Comparison of ENCODE assay signal across 15 cellular contexts in the genomic region with DNA sequence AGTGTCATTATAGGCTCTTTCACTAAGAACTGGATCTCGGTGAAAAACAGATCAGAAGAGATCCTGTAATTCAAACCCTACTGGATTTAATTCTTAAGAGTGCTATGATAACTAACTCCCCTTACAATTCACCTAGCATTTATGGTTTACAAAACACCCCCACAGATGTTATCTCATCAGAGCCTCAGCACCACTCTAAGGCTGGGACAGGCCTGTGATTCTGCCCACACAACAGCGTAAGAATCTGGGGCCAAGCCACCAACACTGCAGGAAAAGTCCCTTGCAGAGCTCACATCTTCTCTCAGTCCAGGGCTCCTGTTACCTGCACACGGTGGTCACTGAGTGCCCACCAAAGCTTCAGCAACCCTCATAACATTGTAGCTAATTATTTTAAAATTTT. TPM values are rescaled to one million over a fixed set of nuclear protein-coding genes. Genes with fewer than 3 reads are reported as not detected.
DNase-seq lines count a peak whose midpoint lies in the region; TF ChIP-seq lines count a peak whose summit lies in the region.
"Had no signal": no experiment of that assay in that cellular context is flagged by ENCODE, and none has a peak within 500 bp of the region (broad histone marks: within the 10 kb centered on the region; RNA-seq: fewer than 3 reads in every experiment).

No MANE protein-coding gene starts in this region.

- TF ChIP-seq CTCF in dorsolateral prefrontal cortex (IDR thresholded peaks at IDR 0.05 in 54 of 56, conservative IDR thresholded peaks at IDR 0.05 in 2 of 56; ENCODE audit: low read depth in 1 of 56, partially characterized antibody in 56 of 56) = peak in 1 of 56 donors; percentile 6
- no peak for TF ChIP-seq CTCF in RWPE1 (conservative IDR thresholded peaks at IDR 0.05; ENCODE audit: low read depth)

- DNase-seq in NCI-H2227 treated with DMSO at 0.1 percent for 48 hours (lab: John Stamatoyannopoulos, UW) (peak; percentile 31), NCI-H2227 (lab: John Stamatoyannopoulos, UW; ENCODE audit: unreplicated experiment) (no peak), dorsolateral prefrontal cortex (no peak), left kidney (ENCODE audit: low read depth, low spot score) (peak; percentile 33), GM19240 (ENCODE audit: insufficient read length, low spot score) (no peak), RWPE1 (ENCODE audit: low spot score) (no peak), iPS-NIHi7 (ENCODE audit: extremely low spot score) (no peak)
- DNase-seq: AML-193; Caco-2; CD8-positive, alpha-beta memory T cell; DND-41; GDM1; HCEC 1CT had no signal

- CTCF ChIA-PET in RWPE1 (lab: Yijun Ruan, JAX) = interaction anchor here (0.6 kb wide), 1 partner anchor 502 kb away, joined by 3 read pairs; no protein-coding TSS in a partner anchor

- intact Hi-C loops in dorsolateral prefrontal cortex (cut with DNase I) = no loop called here

- H3K27ac ChIP-seq in dorsolateral prefrontal cortex (peak overlapping the region in 56 of 59 donors; percentile 14 to 99 (median 82)), RWPE1 (no peak overlapping the region)
- H3K27ac ChIP-seq: 22Rv1, BLaER1 had no signal

- H3K27me3 ChIP-seq in dorsolateral prefrontal cortex = no peaks in the 10 kb centered on the region
- H3K27me3 ChIP-seq: BLaER1 had no signal

- POLR2A ChIA-PET in RWPE1 (lab: Yijun Ruan, JAX; ENCODE audit: low non-redundant PET) = no interaction called here

- peak overlapping the region in 1 of 59 donors; percentile 16 for H3K4me3 ChIP-seq in dorsolateral prefrontal cortex
- H3K4me3 ChIP-seq: BLaER1 had no signal

RNA-seq across cellular contexts. Expression of a gene that starts 8.9 kb away (rescaled TPM):
- total RNA-seq in dorsolateral prefrontal cortex = 100 to 1,000 TPM in 13 of 120 experiments, 10 to 100 TPM in 107; 42.2 to 154 (median 73.9) TPM

Comparison
In these comparisons a context has a peak if more than half of its experiments do, and no peak if none do; other contexts are left out.
1. DNase-seq: peak in NCI-H2227 treated with DMSO at 0.1 percent for 48 hours (single experiment) and left kidney (single experiment); none in NCI-H2227 (single experiment), dorsolateral prefrontal cortex (0 of 10), GM19240 (single experiment), RWPE1 (single experiment) and iPS-NIHi7 (single experiment).